Comparison of ENCODE assay signal across 11 cellular contexts in genomic region chr3:116020495-116020894, GRCh38.
A peak's percentile ranks its signal among the peaks of the same experiment; 100 is the strongest.
DNase-seq lines count a peak whose midpoint lies in the region; ATAC-seq and TF ChIP-seq lines count a peak whose summit lies in the region.
"Had no signal": no experiment of that assay in that cellular context is flagged by ENCODE, and none has a peak within 500 bp of the region (broad histone marks: within the 10 kb centered on the region; RNA-seq: fewer than 3 reads in every experiment).

No MANE protein-coding gene starts in this region.

- ATAC-seq in GM18868 (IDR thresholded peaks at IDR 0.05; ENCODE audit: unreplicated experiment): peak; percentile 99
- peak; percentile 87 for ATAC-seq in HG02623 (IDR thresholded peaks at IDR 0.05; ENCODE audit: unreplicated experiment)
- no peak for ATAC-seq in natural killer cell

- no peaks in the 10 kb centered on the region for H3K4me1 ChIP-seq in neural progenitor cell
- H3K4me1 ChIP-seq: stomach had no signal

- no peaks in the 10 kb centered on the region for H3K4me1 Mint-ChIP-seq in neural progenitor cell
- no peaks in the 10 kb centered on the region for H3K4me1 Mint-ChIP-seq in natural killer cell
- H3K4me1 Mint-ChIP-seq: immature natural killer cell had no signal

- H2AFZ ChIP-seq in neural progenitor cell (replicated peaks): no peak overlapping the region

- DNase-seq in NCI-H446 treated with DMSO at 0.1 percent for 48 hours (lab: John Stamatoyannopoulos, UW) (peak; percentile 85), neural progenitor cell (ENCODE audit: low spot score) (no peak), natural killer cell (no peak), anterior cingulate cortex (lab: John Stamatoyannopoulos, UW) (no peak)
- no peak for DNase-seq in stimulated activated naive CD4-positive, alpha-beta T cell treated with Interleukin-2 at 50 U/mL for 16 hours (lab: John Stamatoyannopoulos, UW)
- DNase-seq: activated CD8-positive, alpha-beta memory T cell treated with anti-CD3 and anti-CD28 coated beads, Interleukin-2, amount 50 U/mL, for 4 hours; immature natural killer cell; stomach had no signal

- no peaks in the 10 kb centered on the region for H3K9me3 ChIP-seq in neural progenitor cell (ENCODE audit: low read depth)
- H3K9me3 ChIP-seq: stomach had no signal

- H3K27ac Mint-ChIP-seq in neural progenitor cell (peak overlapping the region; percentile 33), natural killer cell (no peak overlapping the region)
- H3K27ac Mint-ChIP-seq: dendritic cell treated with granulocyte-macrophage colony-stimulating factor and Interleukin-4, amounts not matched to agents 40 ng/mL and 50 ng/mL, for 4 days; immature natural killer cell had no signal

- H3K27me3 Mint-ChIP-seq in neural progenitor cell (ENCODE audit: insufficient read depth, low read depth) (no peaks in the 10 kb centered on the region), natural killer cell (ENCODE audit: low read depth in 2 of 2) (no peaks in the 10 kb centered on the region)
- H3K27me3 Mint-ChIP-seq: dendritic cell treated with granulocyte-macrophage colony-stimulating factor and Interleukin-4, amounts not matched to agents 40 ng/mL and 50 ng/mL, for 4 days had no signal

- H3K4me2 ChIP-seq in neural progenitor cell: no peak overlapping the region

- no peaks in the 10 kb centered on the region for H3K9me3 Mint-ChIP-seq in neural progenitor cell
- H3K9me3 Mint-ChIP-seq in natural killer cell: peaks cover 4 to 6% of the 10 kb centered on the region in 2 donors
- H3K9me3 Mint-ChIP-seq: dendritic cell treated with granulocyte-macrophage colony-stimulating factor and Interleukin-4, amounts not matched to agents 40 ng/mL and 50 ng/mL, for 4 days had no signal

- no peak overlapping the region for H3K4me3 ChIP-seq in neural progenitor cell
- H3K4me3 ChIP-seq: stomach had no signal

- no peaks in the 10 kb centered on the region for H3K36me3 ChIP-seq in neural progenitor cell
- H3K36me3 ChIP-seq: stomach had no signal

- H3K36me3 Mint-ChIP-seq in neural progenitor cell (peaks cover 2% of the 10 kb centered on the region), natural killer cell (no peaks in the 10 kb centered on the region)
- H3K36me3 Mint-ChIP-seq: immature natural killer cell had no signal

- no peak overlapping the region for H3K9ac ChIP-seq in neural progenitor cell

- H3K27ac ChIP-seq in neural progenitor cell: no peak overlapping the region
- H3K27ac ChIP-seq: stomach had no signal

- H4K20me1 ChIP-seq in neural progenitor cell (ENCODE audit: low read depth): no peaks in the 10 kb centered on the region

- H3K27me3 ChIP-seq in neural progenitor cell: no peaks in the 10 kb centered on the region
- H3K27me3 ChIP-seq: stomach had no signal

- H3K79me2 ChIP-seq in neural progenitor cell (ENCODE audit: low read depth): no peaks in the 10 kb centered on the region

- H3F3A ChIP-seq in neural progenitor cell (ENCODE audit: low read depth): no peaks in the 10 kb centered on the region

- intact Hi-C loops in natural killer cell (cut with micrococcal nuclease): no loop called here

- TF ChIP-seq CTCF in neural progenitor cell (IDR thresholded peaks at IDR 0.05) (no peak), natural killer cell (IDR thresholded peaks at IDR 0.05) (no peak)

- H3K4me3 Mint-ChIP-seq in neural progenitor cell (no peak overlapping the region), natural killer cell (no peak overlapping the region)
- H3K4me3 Mint-ChIP-seq: dendritic cell treated with granulocyte-macrophage colony-stimulating factor and Interleukin-4, amounts not matched to agents 40 ng/mL and 50 ng/mL, for 4 days; immature natural killer cell had no signal

Comparison
In these comparisons a context has a peak if more than half of its experiments do, and no peak if none do; other contexts are left out.
1. ATAC-seq: peak in GM18868 (single experiment) and HG02623 (single experiment); none in natural killer cell (0 of 3).